Comparison of ENCODE assay signal across 1 cellular context in genomic region chr3:72123908-72124441, GRCh38.
A peak's percentile ranks its signal among the peaks of the same experiment; 100 is the strongest.
TF ChIP-seq lines count a peak whose summit lies in the region.

No MANE protein-coding gene starts in this region.

TF ChIP-seq in K562, 482 proteins besides CTCF, POLR2A, EP300 and RAD21 (continued from another document and continues in another):
- TF ChIP-seq SOX6 (IDR thresholded peaks at IDR 0.05) (peak; percentile 77; the same call in 1 of the 2 replicates), ZNF23 (CRISPR knock-in tag; IDR thresholded peaks at IDR 0.05) (no peak), AFF1 (IDR thresholded peaks at IDR 0.05; ENCODE audit: low read depth in 1 of 2, partially characterized antibody in 2 of 2) (no peak), TARDBP (IDR thresholded peaks at IDR 0.05) (no peak), ID3 (CRISPR knock-in tag; IDR thresholded peaks at IDR 0.05) (no peak), ID3 (tag; IDR thresholded peaks at IDR 0.05) (no peak), CSDE1 (IDR thresholded peaks at IDR 0.05) (no peak), MLLT1 (IDR thresholded peaks at IDR 0.05) (0 out of 4 replicates have a peak, but pooled peaks of 1 of the 2 experiments have one; percentile 26), LEF1 (IDR thresholded peaks at IDR 0.05) (no peak), NR1H2 (CRISPR knock-in tag; IDR thresholded peaks at IDR 0.05) (no peak), SIN3B (IDR thresholded peaks at IDR 0.05; ENCODE audit: low read depth) (no peak), TCF3 (CRISPR knock-in tag; IDR thresholded peaks at IDR 0.05) (0 out of 2 replicates have a peak, but pooled peaks have one; percentile 10), DPF2 (IDR thresholded peaks at IDR 0.05) (peak; percentile 62), SAFB2 (IDR thresholded peaks at IDR 0.05; ENCODE audit: borderline replicate concordance, low read depth, low read length, severe bottlenecking) (no peak), SMARCA4 (IDR thresholded peaks at IDR 0.05) (peak; percentile 73; the same call in 1 of the 2 replicates), TCF7 (IDR thresholded peaks at IDR 0.05; ENCODE audit: borderline replicate concordance) (no peak), CREM (IDR thresholded peaks at IDR 0.05; ENCODE audit: low read depth) (peak; percentile 62), NR0B1 (IDR thresholded peaks at IDR 0.05; ENCODE audit: partially characterized antibody) (no peak), XRCC3 (IDR thresholded peaks at IDR 0.05) (no peak), HMGXB4 (CRISPR knock-in tag; IDR thresholded peaks at IDR 0.05) (no peak), ETV1 (tag; conservative IDR thresholded peaks at IDR 0.05; ENCODE audit: low read depth) (no peak), ESRRA (IDR thresholded peaks at IDR 0.05; ENCODE audit: borderline replicate concordance, low read depth) (no peak), EP400 (IDR thresholded peaks at IDR 0.05) (peak; percentile 47; the same call in 1 of the 2 replicates), CREB1 (IDR thresholded peaks at IDR 0.05) (no peak), CREB1 (CRISPR knock-in tag; IDR thresholded peaks at IDR 0.05) (peak; percentile 54; the same call in 1 of the 2 replicates), BCL6 (CRISPR knock-in tag; IDR thresholded peaks at IDR 0.05) (no peak), PHF8 (IDR thresholded peaks at IDR 0.05; ENCODE audit: borderline replicate concordance, low read length) (no peak), FOSL1 (tag; conservative IDR thresholded peaks at IDR 0.05) (peak; percentile 93), MEIS2 (IDR thresholded peaks at IDR 0.05; ENCODE audit: partially characterized antibody) (peak; percentile 95), CEBPG (CRISPR knock-in tag; IDR thresholded peaks at IDR 0.05) (no peak), CEBPG (tag; conservative IDR thresholded peaks at IDR 0.05 in 1 of 2, IDR thresholded peaks at IDR 0.05 in 1 of 2) (peak; percentile 51 to 83; a peak in 3 of 4 replicates), ESRRB (CRISPR knock-in tag; IDR thresholded peaks at IDR 0.05; ENCODE audit: borderline replicate concordance) (no peak), ZNF133 (CRISPR knock-in tag; IDR thresholded peaks at IDR 0.05) (no peak), CTBP1 (IDR thresholded peaks at IDR 0.05; ENCODE audit: borderline replicate concordance) (peak; percentile 83), ELF4 (CRISPR knock-in tag; IDR thresholded peaks at IDR 0.05) (no peak), ZNF12 (CRISPR knock-in tag; IDR thresholded peaks at IDR 0.05) (no peak), ZNF586 (CRISPR knock-in tag; conservative IDR thresholded peaks at IDR 0.05) (no peak), LARP7 (IDR thresholded peaks at IDR 0.05) (no peak), CREBBP (IDR thresholded peaks at IDR 0.05; ENCODE audit: low read depth, low read length) (no peak), ZNF134 (CRISPR knock-in tag; conservative IDR thresholded peaks at IDR 0.05) (no peak), MTA3 (IDR thresholded peaks at IDR 0.05; ENCODE audit: borderline replicate concordance) (no peak), SMAD3 (CRISPR knock-in tag; conservative IDR thresholded peaks at IDR 0.05) (no peak), ZNF780A (CRISPR knock-in tag; IDR thresholded peaks at IDR 0.05) (no peak), ATF7 (IDR thresholded peaks at IDR 0.05) (peak; percentile 85), ZNF184 (CRISPR knock-in tag; IDR thresholded peaks at IDR 0.05) (no peak), PKNOX1 (IDR thresholded peaks at IDR 0.05) (peak; percentile 81), ZFP36 (IDR thresholded peaks at IDR 0.05; ENCODE audit: low read depth, low read length, partially characterized antibody) (no peak), FOXA3 (CRISPR knock-in tag; conservative IDR thresholded peaks at IDR 0.05 in 1 of 2, IDR thresholded peaks at IDR 0.05 in 1 of 2) (no peak), HMBOX1 (IDR thresholded peaks at IDR 0.05) (0 out of 2 replicates have a peak, but pooled peaks have one; percentile 46), ETS2 (tag; IDR thresholded peaks at IDR 0.05; ENCODE audit: borderline replicate concordance, poor library complexity, severe bottlenecking) (no peak), JUND (IDR thresholded peaks at IDR 0.05; ENCODE audit: borderline replicate concordance, low read depth, low read length) (peak; percentile 97), JUND (tag; IDR thresholded peaks at IDR 0.05; ENCODE audit: borderline replicate concordance, low read depth, low read length) (peak; percentile 92; the same call in 2 of the 3 replicates), CEBPB (tag; IDR thresholded peaks at IDR 0.05) (peak; percentile 33; the same call in 1 of the 2 replicates), NFE2L1 (tag; IDR thresholded peaks at IDR 0.05; ENCODE audit: borderline replicate concordance, low read depth) (no peak), ZBTB1 (CRISPR knock-in tag; IDR thresholded peaks at IDR 0.05; ENCODE audit: borderline replicate concordance, low read depth) (no peak), TRIM24 (IDR thresholded peaks at IDR 0.05) (peak in 1 of 2 experiments; percentile 28; a peak in 1 of 4 replicates), SMARCE1 (IDR thresholded peaks at IDR 0.05) (peak; percentile 80), RBM25 (IDR thresholded peaks at IDR 0.05; ENCODE audit: low read depth, low read length, severe bottlenecking) (no peak), FOXJ2 (tag; IDR thresholded peaks at IDR 0.05) (peak; percentile 67), ZBTB34 (CRISPR knock-in tag; IDR thresholded peaks at IDR 0.05) (no peak), HOMEZ (CRISPR knock-in tag; IDR thresholded peaks at IDR 0.05) (no peak), PHF21A (IDR thresholded peaks at IDR 0.05; ENCODE audit: borderline replicate concordance, low read depth) (no peak), HDAC6 (IDR thresholded peaks at IDR 0.05; ENCODE audit: low read depth, low read length) (no peak), RBBP5 (IDR thresholded peaks at IDR 0.05; ENCODE audit: borderline replicate concordance, insufficient read depth, low read length, poor library complexity, severe bottlenecking) (no peak), L3MBTL2 (IDR thresholded peaks at IDR 0.05) (peak; percentile 20; the same call in 1 of the 2 replicates)
